In genomic region chr18:12777543-12777942, GRCh38 we compare ENCODE assay signal across 15 cellular contexts.
DNase-seq lines count a peak whose midpoint lies in the region; TF ChIP-seq lines count a peak whose summit lies in the region.
"Had no signal": no experiment of that assay in that cellular context is flagged by ENCODE, and none has a peak within 500 bp of the region (broad histone marks: within the 10 kb centered on the region; RNA-seq: fewer than 3 reads in every experiment).

No MANE protein-coding gene starts in this region.

- H2AFZ ChIP-seq in neuronal stem cell (ENCODE audit: low read length) (no peak overlapping the region), PC-9 (no peak overlapping the region)

- no peaks in the 10 kb centered on the region for H3K79me1 ChIP-seq in neuronal stem cell (ENCODE audit: low read depth, low read length)

- H3K79me2 ChIP-seq in PC-9 (ENCODE audit: low read depth) = no peaks in the 10 kb centered on the region

- H3K4me3 ChIP-seq in BLaER1 treated with 17β-estradiol and CSF1 and Interleukin-3, amounts not matched to agents 10 nM and 100 nM = peak overlapping the region; percentile 28 to 64 (median 47); a peak in 19 of 20 replicates
- H3K4me3 ChIP-seq in HUES6 (ENCODE audit: low read depth, low read length) = peak overlapping the region; percentile 53
- peak overlapping the region; percentile 1 to 23 (median 12) for H3K4me3 ChIP-seq in esophagus squamous epithelium
- H3K4me3 ChIP-seq in neuronal stem cell (ENCODE audit: low read length in 2 of 2) = peak overlapping the region in 1 of 2 donors; percentile 27
- H3K4me3 ChIP-seq in PC-9 = no peak overlapping the region

- H3K9me3 ChIP-seq in BLaER1 treated with 17β-estradiol and CSF1 and Interleukin-3, amounts not matched to agents 10 nM and 100 nM (replicated peaks in 1 of 11) = peaks cover 10 to 32% (median 21%) of the 10 kb centered on the region in 11 experiments
- H3K9me3 ChIP-seq in HUES6 (ENCODE audit: control insufficient read depth, insufficient read depth, low read depth, low read length) = peaks cover 6% of the 10 kb centered on the region; the same call in 1 of the 2 replicates
- H3K9me3 ChIP-seq in esophagus squamous epithelium = no peaks in the 10 kb centered on the region
- peaks cover 2 to 5% of the 10 kb centered on the region in 2 donors for H3K9me3 ChIP-seq in neuronal stem cell (replicated peaks in 1 of 2; ENCODE audit: control insufficient read depth in 2 of 2, insufficient read depth in 1 of 2, low read depth in 1 of 2, low read length in 2 of 2)
- no peaks in the 10 kb centered on the region for H3K9me3 ChIP-seq in PC-9 (ENCODE audit: insufficient read depth, low read depth)
- H3K9me3 ChIP-seq: neutrophil had no signal

- 73 to 86% methylated on average over 7 to 9 of the region's 36 CpGs for WGBS in esophagus squamous epithelium, 2 donors
- WGBS in neuronal stem cell (ENCODE audit: extremely low coverage in 2 of 2, insufficient read length in 2 of 2, insufficient replicate concordance in 1 of 2), 2 donors = no CpG with 5 or more reads among the region's 36 CpGs

- TF ChIP-seq CTCF in esophagus squamous epithelium (IDR thresholded peaks at IDR 0.05) (no peak), PC-9 (conservative IDR thresholded peaks at IDR 0.05) (no peak)

- H3K36me3 ChIP-seq in BLaER1 treated with 17β-estradiol and CSF1 and Interleukin-3, amounts not matched to agents 10 nM and 100 nM = no peaks in the 10 kb centered on the region
- H3K36me3 ChIP-seq in HUES6 (ENCODE audit: control insufficient read depth, insufficient read depth, low read length) = no peaks in the 10 kb centered on the region
- H3K36me3 ChIP-seq in esophagus squamous epithelium = no peaks in the 10 kb centered on the region
- no peaks in the 10 kb centered on the region for H3K36me3 ChIP-seq in neuronal stem cell (replicated peaks in 1 of 2; ENCODE audit: control insufficient read depth in 2 of 2, insufficient read depth in 2 of 2, low read length in 2 of 2)
- H3K36me3 ChIP-seq in PC-9 (ENCODE audit: low read depth) = no peaks in the 10 kb centered on the region
- H3K36me3 ChIP-seq: neutrophil had no signal

- peak overlapping the region; percentile 72 to 88 (median 82) for H3K4me2 ChIP-seq in BLaER1 treated with 17β-estradiol and CSF1 and Interleukin-3, amounts not matched to agents 10 nM and 100 nM
- H3K4me2 ChIP-seq in neuronal stem cell (ENCODE audit: insufficient read depth, low read length, poor library complexity, severe bottlenecking) (no peak overlapping the region), PC-9 (no peak overlapping the region)

- H3K27ac ChIP-seq in BLaER1 treated with 17β-estradiol and CSF1 and Interleukin-3, amounts not matched to agents 10 nM and 100 nM = peak overlapping the region in 2 of 11 experiments; percentile 25 to 31; a peak in 4 of 22 replicates
- H3K27ac ChIP-seq in HUES6 (ENCODE audit: low read depth, low read length) (no peak overlapping the region), esophagus squamous epithelium (no peak overlapping the region), neuronal stem cell (replicated peaks; ENCODE audit: low read length) (no peak overlapping the region), substantia nigra (ENCODE audit: low read depth, low read length, poor library complexity, severe bottlenecking) (no peak overlapping the region), PC-9 (no peak overlapping the region)
- H3K27ac ChIP-seq: neutrophil, VCaP had no signal

- CTCF ChIA-PET in PC-9 (lab: Charles Lee) = no interaction called here

- TF ChIP-seq POLR2A in esophagus squamous epithelium (IDR thresholded peaks at IDR 0.05) = no peak

- intact Hi-C loops in esophagus squamous epithelium (cut with DNase I) (no loop called here), PC-9 (cut with micrococcal nuclease; ENCODE audit: unreplicated experiment) (no loop called here)

- no peak for DNase-seq in esophagus squamous epithelium (lab: John Stamatoyannopoulos, UW)
- DNase-seq in neuronal stem cell (ENCODE audit: low spot score) = no peak
- DNase-seq in substantia nigra (lab: John Stamatoyannopoulos, UW) = no peak
- DNase-seq in SIG-M5 (lab: John Stamatoyannopoulos, UW) = no peak
- DNase-seq in NCI-H82 (lab: John Stamatoyannopoulos, UW) = no peak
- no peak for DNase-seq in PC-9
- DNase-seq: Calu3; central memory CD4-positive, alpha-beta T cell; NCI-H1092; NCI-H524 treated with DMSO at 0.1 percent for 48 hours; SHP77 treated with DMSO at 0.1 percent for 48 hours had no signal

- peaks cover 0 to 7% (median 0%) of the 10 kb centered on the region in 11 experiments; a peak in 4 of 22 replicates for H3K27me3 ChIP-seq in BLaER1 treated with 17β-estradiol and CSF1 and Interleukin-3, amounts not matched to agents 10 nM and 100 nM
- peaks cover 5% of the 10 kb centered on the region; the same call in 1 of the 2 replicates for H3K27me3 ChIP-seq in HUES6 (ENCODE audit: control insufficient read depth, insufficient read depth, low read length)
- H3K27me3 ChIP-seq in esophagus squamous epithelium = no peaks in the 10 kb centered on the region
- no peaks in the 10 kb centered on the region for H3K27me3 ChIP-seq in neuronal stem cell (ENCODE audit: control insufficient read depth in 3 of 3, insufficient read depth in 3 of 3, low read depth in 1 of 3, low read length in 3 of 3)
- H3K27me3 ChIP-seq in PC-9 (ENCODE audit: insufficient read depth, low read depth) = no peaks in the 10 kb centered on the region

- H4K20me1 ChIP-seq in BLaER1 treated with 17β-estradiol and CSF1 and Interleukin-3, amounts not matched to agents 10 nM and 100 nM = no peaks in the 10 kb centered on the region
- no peaks in the 10 kb centered on the region for H4K20me1 ChIP-seq in PC-9 (ENCODE audit: insufficient read depth)

- peak overlapping the region; percentile 81 for H3K18ac ChIP-seq in neuronal stem cell (ENCODE audit: low read length)

- H2BK120ac ChIP-seq in neuronal stem cell (ENCODE audit: low read depth, low read length) = no peak overlapping the region

- no peak overlapping the region for H2BK12ac ChIP-seq in neuronal stem cell (ENCODE audit: low read length)

- H2BK15ac ChIP-seq in neuronal stem cell (ENCODE audit: low read length) = peak overlapping the region; percentile 34

- no peak overlapping the region for H4K8ac ChIP-seq in neuronal stem cell (ENCODE audit: low read depth, low read length)

- H3K9ac ChIP-seq in BLaER1 treated with 17β-estradiol and CSF1 and Interleukin-3, amounts not matched to agents 10 nM and 100 nM = peak overlapping the region in 10 of 11 experiments; percentile 4 to 70 (median 47); a peak in 14 of 22 replicates
- H3K9ac ChIP-seq in HUES6 (ENCODE audit: low read length) = peak overlapping the region; percentile 37
- no peak overlapping the region for H3K9ac ChIP-seq in neuronal stem cell (ENCODE audit: low read depth, low read length, poor library complexity)

- no peak overlapping the region for H4K91ac ChIP-seq in neuronal stem cell (ENCODE audit: low read depth, low read length, poor library complexity)

- H3K23ac ChIP-seq in neuronal stem cell (ENCODE audit: low read depth, low read length, poor library complexity) = no peak overlapping the region

- no peaks in the 10 kb centered on the region for H3K9me2 ChIP-seq in PC-9 (ENCODE audit: insufficient read depth)

- BruUV-seq in PC-9 (replicated peaks; lab: Mats Ljungman, UMichigan) = no TSS peak

- POLR2A ChIA-PET in PC-9 (lab: Charles Lee; ENCODE audit: unreplicated experiment) = no interaction called here

- no peak overlapping the region for H3K4ac ChIP-seq in neuronal stem cell (ENCODE audit: low read length)

- no peaks in the 10 kb centered on the region for H3F3A ChIP-seq in PC-9 (ENCODE audit: insufficient read depth, low read depth)

- H3K14ac ChIP-seq in neuronal stem cell (ENCODE audit: low read length) = peak overlapping the region; percentile 51

- H3K4me1 ChIP-seq in BLaER1 treated with 17β-estradiol and CSF1 and Interleukin-3, amounts not matched to agents 10 nM and 100 nM = peaks cover 0 to 12% (median 2%) of the 10 kb centered on the region in 10 experiments; a peak in 9 of 20 replicates
- no peaks in the 10 kb centered on the region for H3K4me1 ChIP-seq in HUES6 (ENCODE audit: control insufficient read depth, insufficient read depth, low read length)
- H3K4me1 ChIP-seq in esophagus squamous epithelium = no peaks in the 10 kb centered on the region
- H3K4me1 ChIP-seq in neuronal stem cell (ENCODE audit: control insufficient read depth in 2 of 2, insufficient read depth in 1 of 2, low read depth in 1 of 2, low read length in 2 of 2) = no peaks in the 10 kb centered on the region
- no peaks in the 10 kb centered on the region for H3K4me1 ChIP-seq in PC-9 (replicated peaks; ENCODE audit: insufficient read depth)

- no peak overlapping the region for H2AK5ac ChIP-seq in neuronal stem cell (ENCODE audit: low read depth, low read length)

- H2BK5ac ChIP-seq in neuronal stem cell (ENCODE audit: low read length) = no peak overlapping the region

Comparison
In these comparisons a context has a peak if more than half of its experiments do, and no peak if none do; other contexts are left out.
1. H3K4me2 ChIP-seq: peak in BLaER1 treated with 17β-estradiol and CSF1 and Interleukin-3, amounts not matched to agents 10 nM and 100 nM (11 of 11); none in neuronal stem cell (single experiment) and PC-9 (single experiment).